14 cellular contexts compared by ENCODE assay signal in genomic region chr18:58505181-58505580, GRCh38.
DNase-seq lines count a peak whose midpoint lies in the region; ATAC-seq lines count a peak whose summit lies in the region.
"Had no signal": no experiment of that assay in that cellular context is flagged by ENCODE, and none has a peak within 500 bp of the region (broad histone marks: within the 10 kb centered on the region; RNA-seq: fewer than 3 reads in every experiment).

No MANE protein-coding gene starts in this region.

- no peak overlapping the region for H2AFZ ChIP-seq in mesenchymal stem cell (ENCODE audit: low read depth, low read length)

- 94% methylated on average over 6 of the region's 7 CpGs for WGBS in mesenchymal stem cell

- no peaks in the 10 kb centered on the region for H3K9me3 ChIP-seq in mesenchymal stem cell (ENCODE audit: control insufficient read depth, low read length)
- H3K9me3 ChIP-seq: ascending aorta had no signal

- peaks cover 2% of the 10 kb centered on the region for H3K4me1 ChIP-seq in mesenchymal stem cell (ENCODE audit: control insufficient read depth, insufficient read depth, low read depth, low read length)
- H3K4me1 ChIP-seq: ascending aorta had no signal

- no peak overlapping the region for H3K9ac ChIP-seq in mesenchymal stem cell (ENCODE audit: low read length)

- no peak overlapping the region for H2BK5ac ChIP-seq in mesenchymal stem cell (ENCODE audit: low read depth, low read length, poor library complexity, severe bottlenecking)

- H3K27ac ChIP-seq in mesenchymal stem cell (ENCODE audit: low read length, poor library complexity, severe bottlenecking) = no peak overlapping the region
- H3K27ac ChIP-seq: ascending aorta had no signal

- peak; percentile 10 for DNase-seq in stimulated activated CD4-positive, alpha-beta T cell treated with anti-CD3 and anti-CD28 coated beads, Interleukin-12 subunit alpha, Interleukin-12 subunit beta, amount 100 ng/mL, for 4 hours
- DNase-seq in stimulated activated CD4-positive, alpha-beta T cell treated with anti-CD3 and anti-CD28 coated beads, Interleukin-1b, Interleukin-23, amount 100 ng/mL, for 48 hours = no peak
- peak; percentile 7 for DNase-seq in activated T-helper 1 cell treated with Interleukin-2 at 50 U/mL for 16 hours (ENCODE audit: low read depth)
- no peak for DNase-seq in stimulated activated naive CD8-positive, alpha-beta T cell treated with anti-CD3 and anti-CD28 coated beads, Interleukin-15, Interleukin-2, amounts not matched to agents 100 U/mL and 50 U/mL, for 24 hours
- DNase-seq in NCI-H2171 (lab: John Stamatoyannopoulos, UW) = no peak
- no peak for DNase-seq in mesenchymal stem cell
- DNase-seq: hypothalamus, Karpas-422, NCI-H345, retina, SHP77 had no signal

- H3K23ac ChIP-seq in mesenchymal stem cell (ENCODE audit: low read length in 2 of 2) = no peak overlapping the region

- ATAC-seq in HG03342 (IDR thresholded peaks at IDR 0.05; ENCODE audit: unreplicated experiment) (peak; percentile 70), HG03045 (IDR thresholded peaks at IDR 0.05; ENCODE audit: unreplicated experiment) (no peak)
- ATAC-seq in stimulated activated naive CD8-positive, alpha-beta T cell treated with anti-CD3 and anti-CD28 coated beads, Interleukin-15, Interleukin-2, amounts not matched to agents 100 U/mL and 50 U/mL, for 24 hours = peak; percentile 66

- H3K14ac ChIP-seq in mesenchymal stem cell (ENCODE audit: low read length in 2 of 2) = no peak overlapping the region

- H3K4ac ChIP-seq in mesenchymal stem cell (ENCODE audit: low read depth in 1 of 2, low read length in 2 of 2) = no peak overlapping the region

- no peak overlapping the region for H2BK15ac ChIP-seq in mesenchymal stem cell (ENCODE audit: low read depth, poor library complexity, severe bottlenecking)

- H3K18ac ChIP-seq in mesenchymal stem cell (ENCODE audit: low read depth in 1 of 2, low read length in 2 of 2) = no peak overlapping the region

- H4K8ac ChIP-seq in mesenchymal stem cell (ENCODE audit: low read length) = no peak overlapping the region

- no peaks in the 10 kb centered on the region for H3K27me3 ChIP-seq in mesenchymal stem cell (ENCODE audit: control insufficient read depth in 1 of 2, insufficient read depth in 1 of 2, low read length in 2 of 2)
- H3K27me3 ChIP-seq: ascending aorta had no signal

- no peak overlapping the region for H2AK5ac ChIP-seq in mesenchymal stem cell (ENCODE audit: low read length, severe bottlenecking)

- peaks cover 9% of the 10 kb centered on the region for H3K79me1 ChIP-seq in mesenchymal stem cell (replicated peaks; ENCODE audit: low read length, poor library complexity, severe bottlenecking)

- no peak overlapping the region for H2BK120ac ChIP-seq in mesenchymal stem cell (ENCODE audit: low read depth, low read length)

- H3K36me3 ChIP-seq in mesenchymal stem cell (ENCODE audit: control insufficient read depth in 1 of 2, insufficient read depth in 2 of 2, low read depth in 1 of 2, low read length in 2 of 2) = peaks cover 0 to 43% of the 10 kb centered on the region in 2 experiments
- H3K36me3 ChIP-seq: ascending aorta had no signal

- H3K4me2 ChIP-seq in mesenchymal stem cell (ENCODE audit: low read length, poor library complexity, severe bottlenecking) = no peak overlapping the region

- H2BK12ac ChIP-seq in mesenchymal stem cell (ENCODE audit: low read length in 2 of 2) = no peak overlapping the region

- H3K4me3 ChIP-seq in mesenchymal stem cell (ENCODE audit: insufficient read depth in 1 of 2, low read depth in 1 of 2, low read length in 2 of 2) = no peak overlapping the region
- H3K4me3 ChIP-seq: ascending aorta had no signal

- no peak overlapping the region for H4K91ac ChIP-seq in mesenchymal stem cell (ENCODE audit: low read length)

Comparison
In these comparisons a context has a peak if more than half of its experiments do, and no peak if none do; other contexts are left out.
1. DNase-seq: peak in stimulated activated CD4-positive, alpha-beta T cell treated with anti-CD3 and anti-CD28 coated beads, Interleukin-12 subunit alpha, Interleukin-12 subunit beta, amount 100 ng/mL, for 4 hours (single experiment) and activated T-helper 1 cell treated with Interleukin-2 at 50 U/mL for 16 hours (single experiment); none in stimulated activated CD4-positive, alpha-beta T cell treated with anti-CD3 and anti-CD28 coated beads, Interleukin-1b, Interleukin-23, amount 100 ng/mL, for 48 hours (single experiment), stimulated activated naive CD8-positive, alpha-beta T cell treated with anti-CD3 and anti-CD28 coated beads, Interleukin-15, Interleukin-2, amounts not matched to agents 100 U/mL and 50 U/mL, for 24 hours (single experiment), NCI-H2171 (single experiment) and mesenchymal stem cell (single experiment).